Comparison of ENCODE assay signal across 35 cellular contexts in genomic region chr5:170421822-170422221, GRCh38. TPM values are rescaled to one million over a fixed set of nuclear protein-coding genes. Genes with fewer than 3 reads are reported as not detected.
"Had no signal": no experiment of that assay in that cellular context is flagged by ENCODE, and none has a peak within 500 bp of the region (broad histone marks: within the 10 kb centered on the region; RNA-seq: fewer than 3 reads in every experiment).

No MANE protein-coding gene starts in this region.

- H3K4me1 ChIP-seq: breast epithelium had no signal

- H3K27me3 ChIP-seq: body of pancreas, breast epithelium, Peyer's patch had no signal

- H3K9me3 ChIP-seq: body of pancreas, breast epithelium, Peyer's patch had no signal

- FAIRE-seq: astrocyte, K562 had no signal

- DNase-seq: activated CD4-positive, alpha-beta T cell treated with anti-CD3 and anti-CD28 coated beads, Interleukin-2, amount 10 ng/mL, durations not matched to agents 24 days and 14 days; activated CD4-positive, alpha-beta T cell treated with anti-CD3 and anti-CD28 coated beads, Interleukin-2, amount 50 U/mL, for 48 hours; activated CD8-positive, alpha-beta T cell treated with anti-CD3 and anti-CD28 coated beads, Interleukin-2, amount 10 ng/mL, durations not matched to agents 7 days and 5 days; activated gamma-delta T cell; activated naive CD4-positive, alpha-beta T cell treated with Interleukin-2 at 50 U/mL for 16 hours; activated naive CD8-positive, alpha-beta T cell treated with anti-CD3 and anti-CD28 coated beads, Interleukin-2, amount 10 ng/mL, durations not matched to agents 7 days and 5 days; activated T-cell treated with anti-CD3 and anti-CD28 coated beads, Interleukin-2, amount 50 U/mL, for 24 hours; amygdala; body of pancreas; caudate nucleus; IMR-90; NCI-H1092 treated with DMSO at 0.1 percent for 48 hours; NCI-H1417; NCI-H146; NCI-H187; NCI-H2029 treated with DMSO at 0.1 percent for 48 hours; NCI-H2107; NCI-H2171 treated with DMSO at 0.1 percent for 48 hours; NCI-H2227 treated with DMSO at 0.1 percent for 48 hours; NCI-H446 treated with DMSO at 0.1 percent for 48 hours; NCI-H524; NCI-H69; NCI-H82; NK-92 treated with Interleukin-12 subunit alpha and Interleukin-12 subunit beta, amount 100 ng/mL, for 24 hours; PC-3; Peyer's patch; RPMI8226; T1000 had no signal

- H3K4me3 ChIP-seq: body of pancreas, breast epithelium, K562, Peyer's patch, SK-N-MC had no signal

- H3K36me3 ChIP-seq: breast epithelium, Peyer's patch had no signal

- H3K27ac ChIP-seq: body of pancreas, breast epithelium, Peyer's patch, SK-N-MC had no signal

- ATAC-seq: activated CD8-positive, alpha-beta T cell treated with anti-CD3 and anti-CD28 coated beads, Interleukin-2, amount 10 ng/mL, durations not matched to agents 7 days and 5 days; body of pancreas; K562; PC-3 had no signal

RNA-seq across cellular contexts. Expression of gene KCNMB1, which starts 32.7 kb away (rescaled TPM):
- total RNA-seq: activated CD4-positive, alpha-beta T cell treated with anti-CD3 and anti-CD28 coated beads, Interleukin-2, amount 10 ng/mL, durations not matched to agents 24 days and 14 days; activated CD8-positive, alpha-beta T cell treated with anti-CD3 and anti-CD28 coated beads, Interleukin-2, amount 10 ng/mL, durations not matched to agents 7 days and 5 days; activated naive CD8-positive, alpha-beta T cell treated with anti-CD3 and anti-CD28 coated beads, Interleukin-2, amount 10 ng/mL, durations not matched to agents 7 days and 5 days; activated T-helper 2 cell treated with anti-CD3 and anti-CD28 coated beads, Interferon-gamma antibody, Interleukin-2, Interleukin-4, amounts not matched to agents 10 μg/mL and 5 μg/mL and 100 μg/mL, durations not matched to agents 14 hours and 24 hours and 36 hours; IMR-90; K562; PC-3; T-helper 1 cell treated with Interleukin-12 subunit alpha and Interleukin-12 subunit beta and Interleukin-4 antibody, amounts not matched to agents 30 ng/mL and 1 ng/mL, for 36 hours; T-helper 2 cell treated with Interferon-gamma antibody and Interleukin-4, amounts not matched to agents 100 ng/mL and 5 ng/mL, for 36 hours had no signal
- polyA plus RNA-seq: IMR-90, K562 had no signal
